Comparison of ENCODE assay signal across 12 cellular contexts in the genomic region with DNA sequence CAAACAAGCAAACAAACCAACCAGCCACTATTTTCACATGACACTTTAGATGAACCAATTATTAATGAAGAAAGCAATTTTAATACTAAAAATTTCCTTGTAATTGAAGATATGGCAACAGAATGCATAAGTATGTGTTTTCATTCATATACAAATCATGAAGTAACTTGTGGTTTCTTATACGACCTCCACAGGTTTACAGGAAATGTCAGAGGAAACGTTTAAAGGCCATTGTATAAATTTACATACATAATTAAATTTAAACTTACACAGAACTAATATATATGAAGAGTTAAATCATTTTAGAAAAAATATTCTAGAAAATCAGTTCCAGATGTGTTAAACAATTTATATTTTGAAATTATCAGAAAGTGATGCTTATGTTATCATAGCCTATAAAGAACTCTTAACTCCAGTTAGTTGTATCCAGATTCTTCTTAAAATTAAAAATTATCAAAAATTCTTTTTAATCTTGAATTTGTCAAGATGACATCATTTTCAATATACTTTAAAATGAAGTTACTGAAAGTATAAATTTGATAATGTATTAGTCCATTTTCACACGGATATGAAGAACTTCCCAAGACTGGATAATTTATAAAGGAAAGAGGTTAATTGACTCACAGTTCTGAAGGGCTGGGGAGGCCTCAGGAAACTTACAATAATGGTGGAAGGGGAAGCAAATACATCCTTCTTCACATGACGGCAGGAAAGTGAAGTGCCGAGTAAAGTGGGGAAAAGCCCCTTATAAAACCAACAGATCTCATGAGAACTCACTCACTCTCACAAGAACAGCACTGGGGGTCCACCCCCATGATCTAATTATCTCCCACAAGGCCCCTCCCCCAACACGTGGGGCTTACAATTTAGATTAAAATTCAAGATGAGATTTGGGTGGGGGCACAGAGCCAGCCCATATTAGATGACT.
DNase-seq lines count a peak whose midpoint lies in the region; ATAC-seq, FAIRE-seq and TF ChIP-seq lines count a peak whose summit lies in the region.
"Had no signal": no experiment of that assay in that cellular context is flagged by ENCODE, and none has a peak within 500 bp of the region (broad histone marks: within the 10 kb centered on the region; RNA-seq: fewer than 3 reads in every experiment).

No MANE protein-coding gene starts in this region.

- CTCF ChIA-PET in activated CD4-positive, alpha-beta T cell treated with anti-CD3 and anti-CD28 coated beads, Interleukin-2, amount 10 ng/mL, durations not matched to agents 7 days and 5 days (lab: Charles Lee), result interaction anchor here (1.0 kb wide), 1 partner anchor 22 kb away, joined by 3 read pairs; no protein-coding TSS in a partner anchor

- H3K9me3 Mint-ChIP-seq in activated CD4-positive, alpha-beta T cell treated with anti-CD3 and anti-CD28 coated beads, Interleukin-2, amount 10 ng/mL, durations not matched to agents 7 days and 5 days, result peaks cover 3% of the 10 kb centered on the region
- H3K9me3 Mint-ChIP-seq in activated naive CD8-positive, alpha-beta T cell treated with anti-CD3 and anti-CD28 coated beads, Interleukin-2, amount 50 U/mL, for 24 hours, result no peaks in the 10 kb centered on the region

- WGBS in pancreas, 2 donors, result 64 to 80% methylated on average over 6 of the region's 6 CpGs

- H3K36me3 ChIP-seq in pancreas, result no peaks in the 10 kb centered on the region
- H3K36me3 ChIP-seq: heart left ventricle, vagina had no signal

- H3K4me1 ChIP-seq in pancreas (no peaks in the 10 kb centered on the region), foreskin keratinocyte (peaks cover 15% of the 10 kb centered on the region)

- H3K36me3 Mint-ChIP-seq in activated CD4-positive, alpha-beta T cell treated with anti-CD3 and anti-CD28 coated beads, Interleukin-2, amount 10 ng/mL, durations not matched to agents 7 days and 5 days (ENCODE audit: low read depth), result peaks cover 3% of the 10 kb centered on the region
- H3K36me3 Mint-ChIP-seq in activated naive CD8-positive, alpha-beta T cell treated with anti-CD3 and anti-CD28 coated beads, Interleukin-2, amount 50 U/mL, for 24 hours (ENCODE audit: low read depth), result no peaks in the 10 kb centered on the region

- peaks cover 29% of the 10 kb centered on the region for H3K4me1 Mint-ChIP-seq in activated CD4-positive, alpha-beta T cell treated with anti-CD3 and anti-CD28 coated beads, Interleukin-2, amount 10 ng/mL, durations not matched to agents 7 days and 5 days
- peaks cover 37% of the 10 kb centered on the region for H3K4me1 Mint-ChIP-seq in activated naive CD8-positive, alpha-beta T cell treated with anti-CD3 and anti-CD28 coated beads, Interleukin-2, amount 50 U/mL, for 24 hours

- H3K27me3 ChIP-seq in pancreas, result no peaks in the 10 kb centered on the region
- no peaks in the 10 kb centered on the region for H3K27me3 ChIP-seq in foreskin keratinocyte
- H3K27me3 ChIP-seq: body of pancreas, heart left ventricle, vagina had no signal

- peak overlapping the region; percentile 91 for H3K27ac Mint-ChIP-seq in activated CD4-positive, alpha-beta T cell treated with anti-CD3 and anti-CD28 coated beads, Interleukin-2, amount 10 ng/mL, durations not matched to agents 7 days and 5 days
- H3K27ac Mint-ChIP-seq in activated naive CD8-positive, alpha-beta T cell treated with anti-CD3 and anti-CD28 coated beads, Interleukin-2, amount 50 U/mL, for 24 hours, result peak overlapping the region; percentile 47

- no peak for TF ChIP-seq CTCF in pancreas (IDR thresholded peaks at IDR 0.05)
- no peak for TF ChIP-seq CTCF in foreskin keratinocyte (conservative IDR thresholded peaks at IDR 0.05)

- intact Hi-C loops in pancreas (cut with DNase I), result no loop called here

- POLR2A ChIA-PET in activated CD4-positive, alpha-beta T cell treated with anti-CD3 and anti-CD28 coated beads, Interleukin-2, amount 10 ng/mL, durations not matched to agents 7 days and 5 days (lab: Charles Lee), result interaction anchor here (0.6 kb wide), 1 partner anchor 637 kb away, joined by 4 read pairs; no protein-coding TSS in a partner anchor

- H3K27ac ChIP-seq in pancreas (no peak overlapping the region), foreskin keratinocyte (no peak overlapping the region)
- H3K27ac ChIP-seq: body of pancreas, vagina had no signal

- peak; percentile 73 for FAIRE-seq in pancreas (lab: Jason Lieb, UNC)

- ATAC-seq in HG02588 (IDR thresholded peaks at IDR 0.05; ENCODE audit: unreplicated experiment), result peak; percentile 13
- no peak for ATAC-seq in activated naive CD8-positive, alpha-beta T cell treated with anti-CD3 and anti-CD28 coated beads, Interleukin-2, amount 50 U/mL, for 24 hours
- ATAC-seq in pancreas, result no peak
- no peak for ATAC-seq in foreskin keratinocyte
- ATAC-seq in GM19452 (IDR thresholded peaks at IDR 0.05; ENCODE audit: unreplicated experiment), result no peak
- ATAC-seq: body of pancreas, heart left ventricle had no signal

- H3K4me3 Mint-ChIP-seq in activated CD4-positive, alpha-beta T cell treated with anti-CD3 and anti-CD28 coated beads, Interleukin-2, amount 10 ng/mL, durations not matched to agents 7 days and 5 days, result peak overlapping the region; percentile 12
- H3K4me3 Mint-ChIP-seq in activated naive CD8-positive, alpha-beta T cell treated with anti-CD3 and anti-CD28 coated beads, Interleukin-2, amount 50 U/mL, for 24 hours, result no peak overlapping the region

- no peak overlapping the region for H3K4me3 ChIP-seq in pancreas
- H3K4me3 ChIP-seq: body of pancreas, heart left ventricle, vagina had no signal

- H3K9me3 ChIP-seq in pancreas, result no peaks in the 10 kb centered on the region
- H3K9me3 ChIP-seq: body of pancreas, heart left ventricle, vagina had no signal

- DNase-seq in activated CD4-positive, alpha-beta T cell treated with anti-CD3 and anti-CD28 coated beads, Interleukin-2, amount 10 ng/mL, durations not matched to agents 7 days and 5 days, result no peak
- DNase-seq in activated CD4-positive, alpha-beta T cell treated with anti-CD3 and anti-CD28 coated beads for 1 hour, result no peak
- no peak for DNase-seq in activated naive CD8-positive, alpha-beta T cell treated with anti-CD3 and anti-CD28 coated beads, Interleukin-2, amount 50 U/mL, for 24 hours
- DNase-seq in pancreas, result no peak
- no peak for DNase-seq in foreskin keratinocyte
- DNase-seq in GOT3 (lab: John Stamatoyannopoulos, UW), result no peak
- DNase-seq: body of pancreas, heart left ventricle, NCI-H2227 treated with DMSO at 0.1 percent for 48 hours had no signal

- H3K27me3 Mint-ChIP-seq in activated CD4-positive, alpha-beta T cell treated with anti-CD3 and anti-CD28 coated beads, Interleukin-2, amount 10 ng/mL, durations not matched to agents 7 days and 5 days, result no peaks in the 10 kb centered on the region
- H3K27me3 Mint-ChIP-seq in activated naive CD8-positive, alpha-beta T cell treated with anti-CD3 and anti-CD28 coated beads, Interleukin-2, amount 50 U/mL, for 24 hours, result no peaks in the 10 kb centered on the region
